1 cellular context compared by ENCODE assay signal in the genomic region with DNA sequence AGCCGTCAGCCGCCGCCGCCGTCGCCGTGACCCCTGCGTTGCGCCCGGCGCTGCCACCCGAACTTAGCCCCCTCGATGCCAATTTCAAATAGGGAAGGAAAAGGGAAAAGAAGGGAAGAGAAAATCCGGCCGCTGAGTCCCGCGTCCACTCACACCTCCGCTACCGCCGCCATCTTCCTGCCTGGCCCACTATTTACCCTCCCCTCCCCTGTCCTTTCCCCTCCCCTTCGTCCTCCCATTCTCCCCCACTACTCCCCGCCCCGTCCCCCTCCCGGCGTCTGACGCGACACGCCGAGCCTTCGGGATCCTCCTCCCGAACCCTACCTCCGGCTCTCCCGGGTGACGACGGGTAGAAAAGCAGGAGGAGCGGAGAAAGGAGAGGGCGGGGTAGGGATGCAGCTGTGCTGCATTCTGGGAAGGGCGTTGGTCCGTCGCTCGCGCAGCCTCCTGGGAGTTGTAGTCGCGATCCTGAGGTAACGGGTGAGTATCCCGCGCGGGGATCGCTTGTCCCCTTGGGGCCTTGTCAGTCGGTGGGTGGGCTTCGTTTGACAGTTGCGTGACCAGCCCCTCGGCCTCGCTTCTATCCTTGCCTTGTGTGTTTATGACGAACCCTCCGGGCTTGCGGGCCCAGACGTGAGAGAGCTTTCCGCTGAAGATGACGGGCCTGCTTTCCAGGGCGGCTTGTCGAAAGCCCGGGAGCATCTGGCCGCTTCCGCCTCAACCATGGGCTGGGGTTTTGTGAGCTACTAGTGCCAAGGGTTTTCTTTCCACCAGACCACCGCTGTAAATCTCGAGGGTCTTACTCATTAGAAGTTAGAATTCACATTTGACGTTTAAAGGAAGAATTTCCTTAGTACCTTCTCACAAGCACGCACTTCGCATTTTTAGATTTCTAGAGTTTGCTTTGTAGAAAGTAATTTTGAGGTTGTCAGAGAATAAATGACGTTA.
TF ChIP-seq lines count a peak whose summit lies in the region.

TSS of gene CERT1 (minus strand) at position 195 of the 948 bp plus-strand sequence. CDS start 422 bp downstream, outside the sequence.
TSS of gene POLK (plus strand) at position 457 of the 948 bp plus-strand sequence.

TF ChIP-seq in HEK293, 187 proteins besides CTCF, POLR2A, EP300 and RAD21 (continued from another document and continues in another):
- TF ChIP-seq ZNF341 (tag by site-specific recombination; IDR thresholded peaks at IDR 0.05; ENCODE audit: low read depth) (no peak), ZNF654 (tag by site-specific recombination; IDR thresholded peaks at IDR 0.05; ENCODE audit: low read depth) (no peak), ZNF747 (tag by site-specific recombination; IDR thresholded peaks at IDR 0.05) (no peak), ZNF561 (tag by site-specific recombination; IDR thresholded peaks at IDR 0.05; ENCODE audit: borderline replicate concordance) (peak; percentile 73; the same call in 1 of the 2 replicates), ZNF629 (tag by site-specific recombination; IDR thresholded peaks at IDR 0.05) (peak; percentile 74), ZNF639 (tag by site-specific recombination; IDR thresholded peaks at IDR 0.05) (no peak), ZNF157 (tag by site-specific recombination; IDR thresholded peaks at IDR 0.05) (no peak), ZNF830 (tag by site-specific recombination; IDR thresholded peaks at IDR 0.05; ENCODE audit: low read depth) (no peak), ZNF549 (tag by site-specific recombination; IDR thresholded peaks at IDR 0.05) (no peak), GLI4 (tag by site-specific recombination; IDR thresholded peaks at IDR 0.05) (peak; percentile 43; the same call in 1 of the 2 replicates), ZNF791 (tag by site-specific recombination; IDR thresholded peaks at IDR 0.05) (no peak), ZNF239 (tag by site-specific recombination; IDR thresholded peaks at IDR 0.05) (no peak), KLF16 (tag by site-specific recombination; IDR thresholded peaks at IDR 0.05) (no peak), ZNF776 (tag by site-specific recombination; IDR thresholded peaks at IDR 0.05; ENCODE audit: borderline replicate concordance) (no peak), ZFP37 (tag by site-specific recombination; IDR thresholded peaks at IDR 0.05) (peak; percentile 77; the same call in 1 of the 2 replicates), ZBTB10 (tag by site-specific recombination; IDR thresholded peaks at IDR 0.05) (peak; percentile 77; the same call in 1 of the 2 replicates), SP2 (tag by site-specific recombination; IDR thresholded peaks at IDR 0.05) (peak; percentile 96), ZNF704 (tag by site-specific recombination; IDR thresholded peaks at IDR 0.05) (no peak), ZNF48 (tag by site-specific recombination; IDR thresholded peaks at IDR 0.05) (no peak), SP7 (tag by site-specific recombination; IDR thresholded peaks at IDR 0.05) (no peak; the same call in 1 of the 2 replicates), KLF8 (tag by site-specific recombination; IDR thresholded peaks at IDR 0.05) (peak; percentile 99), ZNF692 (tag by site-specific recombination; IDR thresholded peaks at IDR 0.05) (no peak), ZNF23 (tag by site-specific recombination; IDR thresholded peaks at IDR 0.05; ENCODE audit: borderline replicate concordance) (0 out of 2 replicates have a peak, but pooled peaks have one; percentile 17), ZNF132 (tag by site-specific recombination; IDR thresholded peaks at IDR 0.05; ENCODE audit: borderline replicate concordance) (no peak), GLIS2 (tag by site-specific recombination; IDR thresholded peaks at IDR 0.05) (peak; percentile 75), YY2 (tag by site-specific recombination; IDR thresholded peaks at IDR 0.05) (peak; percentile 81), ZNF518A (tag by site-specific recombination; conservative IDR thresholded peaks at IDR 0.05; ENCODE audit: low read depth) (no peak), ZNF837 (tag by site-specific recombination; IDR thresholded peaks at IDR 0.05) (no peak), ZNF610 (tag by site-specific recombination; IDR thresholded peaks at IDR 0.05; ENCODE audit: borderline replicate concordance) (peak; percentile 93)
- TF ChIP-seq, protein P1, sequence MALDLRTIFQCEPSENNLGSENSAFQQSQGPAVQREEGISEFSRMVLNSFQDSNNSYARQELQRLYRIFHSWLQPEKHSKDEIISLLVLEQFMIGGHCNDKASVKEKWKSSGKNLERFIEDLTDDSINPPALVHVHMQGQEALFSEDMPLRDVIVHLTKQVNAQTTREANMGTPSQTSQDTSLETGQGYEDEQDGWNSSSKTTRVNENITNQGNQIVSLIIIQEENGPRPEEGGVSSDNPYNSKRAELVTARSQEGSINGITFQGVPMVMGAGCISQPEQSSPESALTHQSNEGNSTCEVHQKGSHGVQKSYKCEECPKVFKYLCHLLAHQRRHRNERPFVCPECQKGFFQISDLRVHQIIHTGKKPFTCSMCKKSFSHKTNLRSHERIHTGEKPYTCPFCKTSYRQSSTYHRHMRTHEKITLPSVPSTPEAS (tag by site-specific recombination; IDR thresholded peaks at IDR 0.05) = no peak
- TF ChIP-seq, protein P2, sequence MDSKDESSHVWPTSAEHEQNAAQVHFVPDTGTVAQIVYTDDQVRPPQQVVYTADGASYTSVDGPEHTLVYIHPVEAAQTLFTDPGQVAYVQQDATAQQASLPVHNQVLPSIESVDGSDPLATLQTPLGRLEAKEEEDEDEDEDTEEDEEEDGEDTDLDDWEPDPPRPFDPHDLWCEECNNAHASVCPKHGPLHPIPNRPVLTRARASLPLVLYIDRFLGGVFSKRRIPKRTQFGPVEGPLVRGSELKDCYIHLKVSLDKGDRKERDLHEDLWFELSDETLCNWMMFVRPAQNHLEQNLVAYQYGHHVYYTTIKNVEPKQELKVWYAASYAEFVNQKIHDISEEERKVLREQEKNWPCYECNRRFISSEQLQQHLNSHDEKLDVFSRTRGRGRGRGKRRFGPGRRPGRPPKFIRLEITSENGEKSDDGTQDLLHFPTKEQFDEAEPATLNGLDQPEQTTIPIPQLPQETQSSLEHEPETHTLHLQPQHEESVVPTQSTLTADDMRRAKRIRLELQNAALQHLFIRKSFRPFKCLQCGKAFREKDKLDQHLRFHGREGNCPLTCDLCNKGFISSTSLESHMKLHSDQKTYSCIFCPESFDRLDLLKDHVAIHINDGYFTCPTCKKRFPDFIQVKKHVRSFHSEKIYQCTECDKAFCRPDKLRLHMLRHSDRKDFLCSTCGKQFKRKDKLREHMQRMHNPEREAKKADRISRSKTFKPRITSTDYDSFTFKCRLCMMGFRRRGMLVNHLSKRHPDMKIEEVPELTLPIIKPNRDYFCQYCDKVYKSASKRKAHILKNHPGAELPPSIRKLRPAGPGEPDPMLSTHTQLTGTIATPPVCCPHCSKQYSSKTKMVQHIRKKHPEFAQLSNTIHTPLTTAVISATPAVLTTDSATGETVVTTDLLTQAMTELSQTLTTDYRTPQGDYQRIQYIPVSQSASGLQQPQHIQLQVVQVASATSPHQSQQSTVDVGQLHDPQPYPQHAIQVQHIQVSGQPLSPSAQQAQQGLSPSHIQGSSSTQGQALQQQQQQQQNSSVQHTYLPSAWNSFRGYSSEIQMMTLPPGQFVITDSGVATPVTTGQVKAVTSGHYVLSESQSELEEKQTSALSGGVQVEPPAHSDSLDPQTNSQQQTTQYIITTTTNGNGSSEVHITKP (tag by site-specific recombination; IDR thresholded peaks at IDR 0.05) = peak; percentile 69
- TF ChIP-seq, protein P3, sequence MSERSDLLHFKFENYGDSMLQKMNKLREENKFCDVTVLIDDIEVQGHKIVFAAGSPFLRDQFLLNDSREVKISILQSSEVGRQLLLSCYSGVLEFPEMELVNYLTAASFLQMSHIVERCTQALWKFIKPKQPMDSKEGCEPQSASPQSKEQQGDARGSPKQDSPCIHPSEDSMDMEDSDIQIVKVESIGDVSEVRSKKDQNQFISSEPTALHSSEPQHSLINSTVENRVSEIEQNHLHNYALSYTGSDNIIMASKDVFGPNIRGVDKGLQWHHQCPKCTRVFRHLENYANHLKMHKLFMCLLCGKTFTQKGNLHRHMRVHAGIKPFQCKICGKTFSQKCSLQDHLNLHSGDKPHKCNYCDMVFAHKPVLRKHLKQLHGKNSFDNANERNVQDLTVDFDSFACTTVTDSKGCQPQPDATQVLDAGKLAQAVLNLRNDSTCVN (tag by site-specific recombination; optimal IDR thresholded peaks at IDR 0.05) = peak; percentile 35
- TF ChIP-seq, protein P4, sequence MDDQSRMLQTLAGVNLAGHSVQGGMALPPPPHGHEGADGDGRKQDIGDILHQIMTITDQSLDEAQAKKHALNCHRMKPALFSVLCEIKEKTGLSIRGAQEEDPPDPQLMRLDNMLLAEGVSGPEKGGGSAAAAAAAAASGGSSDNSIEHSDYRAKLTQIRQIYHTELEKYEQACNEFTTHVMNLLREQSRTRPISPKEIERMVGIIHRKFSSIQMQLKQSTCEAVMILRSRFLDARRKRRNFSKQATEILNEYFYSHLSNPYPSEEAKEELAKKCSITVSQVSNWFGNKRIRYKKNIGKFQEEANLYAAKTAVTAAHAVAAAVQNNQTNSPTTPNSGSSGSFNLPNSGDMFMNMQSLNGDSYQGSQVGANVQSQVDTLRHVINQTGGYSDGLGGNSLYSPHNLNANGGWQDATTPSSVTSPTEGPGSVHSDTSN (CRISPR knock-in tag; IDR thresholded peaks at IDR 0.05) = peak; percentile 81; the same call in 1 of the 2 replicates
